ENCODE assay signal across 8 cellular contexts in genomic region chr13:44434441-44435141, GRCh38.
DNase-seq lines count a peak whose midpoint lies in the region; ATAC-seq, FAIRE-seq and TF ChIP-seq lines count a peak whose summit lies in the region.

No MANE protein-coding gene starts in this region.

- DNase-seq in NCI-H82 (lab: John Stamatoyannopoulos, UW) = peak; percentile 56
- DNase-seq in NCI-H82 treated with DMSO at 0.1 percent for 48 hours (lab: John Stamatoyannopoulos, UW; ENCODE audit: unreplicated experiment) = no peak
- no peak for DNase-seq in GM12878 (ENCODE audit: low read depth, low spot score)
- DNase-seq in HepG2 (ENCODE audit: low spot score) = no peak
- DNase-seq in substantia nigra (lab: John Stamatoyannopoulos, UW) = peak in 32 of 49 donors; percentile 11 to 56 (median 29)
- no peak for DNase-seq in NK-92 treated with Interleukin-12 subunit alpha and Interleukin-12 subunit beta, amount 100 ng/mL, for 24 hours (lab: John Stamatoyannopoulos, UW)
- DNase-seq in NCI-H510A (lab: John Stamatoyannopoulos, UW) = no peak

- H3K36me3 ChIP-seq in GM12878 (ENCODE audit: control insufficient read depth in 2 of 2, insufficient read depth in 2 of 2, low read length in 1 of 2) = no peaks in the 10 kb centered on the region
- peaks cover 6 to 15% of the 10 kb centered on the region in 2 experiments; a peak in 3 of 5 replicates for H3K36me3 ChIP-seq in HepG2 (replicated peaks in 1 of 2; ENCODE audit: control insufficient read depth in 1 of 2, insufficient read depth in 2 of 2, low read length in 2 of 2)

- H3K4me1 ChIP-seq in GM12878 (ENCODE audit: control insufficient read depth, insufficient read depth, low read length) (peaks cover 5% of the 10 kb centered on the region), HepG2 (ENCODE audit: insufficient read depth, low read length) (peaks cover 46% of the 10 kb centered on the region)

- H2AFZ ChIP-seq in GM12878 (ENCODE audit: control insufficient read depth, low read depth, low read length) (no peak overlapping the region), HepG2 (ENCODE audit: low read length) (no peak overlapping the region)

- no peak overlapping the region for H3K9ac ChIP-seq in GM12878 (ENCODE audit: control insufficient read depth, insufficient read depth, low read length)
- H3K9ac ChIP-seq in HepG2 (ENCODE audit: insufficient read depth, low read depth, low read length) = peak overlapping the region; percentile 91

- TF ChIP-seq EP300 in GM12878 (IDR thresholded peaks at IDR 0.05; ENCODE audit: borderline replicate concordance in 1 of 2, control insufficient read depth in 1 of 2, low read depth in 2 of 2, low read length in 2 of 2) (no peak), HepG2 (IDR thresholded peaks at IDR 0.05; ENCODE audit: low read depth in 2 of 2, low read length in 2 of 2) (no peak), HepG2 (CRISPR knock-in tag; IDR thresholded peaks at IDR 0.05; ENCODE audit: borderline replicate concordance) (no peak)

- no peaks in the 10 kb centered on the region for H3K79me2 ChIP-seq in GM12878 (ENCODE audit: control insufficient read depth, insufficient read depth, low read length)
- peaks cover 10% of the 10 kb centered on the region for H3K79me2 ChIP-seq in HepG2 (ENCODE audit: insufficient read depth, low read length)

- H3K4me3 ChIP-seq in GM12878 (peak overlapping the region; percentile 45; the same call in 1 of the 2 replicates), HepG2 (replicated peaks in 1 of 3; ENCODE audit: insufficient read depth in 1 of 3, low read depth in 2 of 3, low read length in 3 of 3) (peak overlapping the region; percentile 62 to 97 (median 71))

- H3K4me2 ChIP-seq in GM12878 (ENCODE audit: control insufficient read depth, insufficient read depth) (peak overlapping the region; percentile 34; the same call in 1 of the 2 replicates), HepG2 (ENCODE audit: low read depth, low read length) (peak overlapping the region; percentile 88)

- peaks cover 5 to 15% of the 10 kb centered on the region in 2 experiments for H3K27me3 ChIP-seq in GM12878 (replicated peaks in 1 of 2; ENCODE audit: control insufficient read depth in 2 of 2, insufficient read depth in 2 of 2, low read length in 1 of 2)
- no peaks in the 10 kb centered on the region; a peak in 1 of 5 replicates for H3K27me3 ChIP-seq in HepG2 (ENCODE audit: control insufficient read depth in 1 of 2, insufficient read depth in 2 of 2, low read length in 2 of 2)

- in situ Hi-C loops in GM12878 (cut with MboI) (loop anchor here (5.0 kb wide), 3 partner anchors 242 to 527 kb away; no protein-coding TSS in a partner anchor), HepG2 (cut with HindIII; ENCODE audit: extremely low pct_ligation_motif_present, low pct_unique_long_range_greater_than_20kb) (loop anchor here (5.0 kb wide), 4 partner anchors 192 to 527 kb away; no protein-coding TSS in a partner anchor)

- WGBS in GM12878 (ENCODE audit: insufficient coverage, insufficient replicate concordance, low lambda C conversion rate, missing lambda C conversion rate) = 73% methylated on average over 13 of the region's 13 CpGs
- WGBS in HepG2 (ENCODE audit: low lambda C conversion rate) = 80% methylated on average over 13 of the region's 13 CpGs

- RAD21 ChIA-PET in GM12878 (lab: Charles Lee; ENCODE audit: unreplicated experiment) = no interaction called here

- FAIRE-seq in GM12878 (lab: Jason Lieb, UNC) = no peak
- no peak for FAIRE-seq in HepG2 (lab: Jason Lieb, UNC)

- no peaks in the 10 kb centered on the region for H3K9me3 ChIP-seq in GM12878 (replicated peaks; ENCODE audit: control insufficient read depth, insufficient read depth, low read length)
- no peaks in the 10 kb centered on the region for H3K9me3 ChIP-seq in HepG2 (ENCODE audit: low read length)

- POLR2A ChIA-PET in GM12878 (lab: Charles Lee) = interaction anchor here (0.6 kb wide), 3 partner anchors 391 to 559 kb away, joined by 3 read pairs; no protein-coding TSS in a partner anchor
- POLR2A ChIA-PET in HepG2 (lab: Yijun Ruan, JAX) = interaction anchor here (0.8 to 3.7 kb wide), 13 partner anchors 11 to 293 kb away, joined by 3 to 96 read pairs (median 5); no protein-coding TSS in a partner anchor

- intact Hi-C loops in GM12878 (cut with micrococcal nuclease; ENCODE audit: unreplicated experiment) (loop anchor here (5.0 kb wide), 1 partner anchor 192 kb away; no protein-coding TSS in a partner anchor), HepG2 (cut with micrococcal nuclease; ENCODE audit: unreplicated experiment) (loop anchor here (1.0 to 5.0 kb wide), 2 partner anchors 30 to 72 kb away; no protein-coding TSS in a partner anchor)

- no TSS peak for BruUV-seq in GM12878 (replicated peaks; lab: Mats Ljungman, UMichigan)
- no TSS peak for BruUV-seq in HepG2 (replicated peaks; lab: Mats Ljungman, UMichigan)

- SMC1A ChIA-PET in GM12878 (lab: Charles Lee; ENCODE audit: uncharacterized antibody, unreplicated experiment) = interaction anchor here (1.0 to 2.3 kb wide), 3 partner anchors 104 to 561 kb away, joined by 3 to 8 read pairs (median 3); no protein-coding TSS in a partner anchor

- TF ChIP-seq RAD21 in GM12878 (IDR thresholded peaks at IDR 0.05; ENCODE audit: insufficient read depth, low read depth, low read length) = no peak
- no peak for TF ChIP-seq RAD21 in HepG2 (CRISPR knock-in tag; IDR thresholded peaks at IDR 0.05)

- TF ChIP-seq CTCF in GM12878 (IDR thresholded peaks at IDR 0.05 in 2 of 3, conservative IDR thresholded peaks at IDR 0.05 in 1 of 3; ENCODE audit: control insufficient read depth in 2 of 3, extremely low read depth in 1 of 3, insufficient read depth in 1 of 3, low read depth in 3 of 3, low read length in 3 of 3) (no peak), HepG2 (CRISPR knock-in tag; IDR thresholded peaks at IDR 0.05) (no peak)

- no peak for ATAC-seq in GM12878
- ATAC-seq in HepG2 = no peak
- ATAC-seq in GM21786 (IDR thresholded peaks at IDR 0.05; ENCODE audit: unreplicated experiment) = no peak

- CTCF ChIA-PET in GM12878 (lab: Yijun Ruan, JAX) = no interaction called here
- CTCF ChIA-PET in HepG2 (lab: Yijun Ruan, JAX; ENCODE audit: low intra/inter-chr PET ratio, low total read pairs) = no interaction called here

- TF ChIP-seq POLR2A in GM12878 (IDR thresholded peaks at IDR 0.05; ENCODE audit: low read depth, low read length) = no peak
- TF ChIP-seq POLR2A in HepG2 (IDR thresholded peaks at IDR 0.05; ENCODE audit: insufficient read depth in 1 of 2, low read depth in 2 of 2, low read length in 2 of 2) = no peak

- no peak overlapping the region for H3K27ac ChIP-seq in GM12878 (ENCODE audit: control insufficient read depth, insufficient read depth)
- H3K27ac ChIP-seq in HepG2 (ENCODE audit: extremely low read length, insufficient read depth, low read length) = peak overlapping the region; percentile 55
- H3K27ac ChIP-seq in substantia nigra (ENCODE audit: low read depth, low read length, poor library complexity, severe bottlenecking) = peak overlapping the region; percentile 84

- no peaks in the 10 kb centered on the region for H4K20me1 ChIP-seq in GM12878 (ENCODE audit: control insufficient read depth, insufficient read depth)
- no peaks in the 10 kb centered on the region for H4K20me1 ChIP-seq in HepG2 (ENCODE audit: insufficient read depth, low read length)

TF ChIP-seq in GM12878, 131 proteins besides CTCF, POLR2A, EP300 and RAD21 (continues in another document):
- no peak for TF ChIP-seq MLLT1 (IDR thresholded peaks at IDR 0.05)
- TF ChIP-seq CREB1 (IDR thresholded peaks at IDR 0.05; ENCODE audit: low read depth) = no peak

TF ChIP-seq in HepG2, 621 proteins besides CTCF, POLR2A, EP300 and RAD21:
- TF ChIP-seq RBFOX2 (IDR thresholded peaks at IDR 0.05; ENCODE audit: low read depth, low read length) (0 out of 2 replicates have a peak, but pooled peaks have one; percentile 4), ZNF607 (CRISPR knock-in tag; IDR thresholded peaks at IDR 0.05; ENCODE audit: borderline replicate concordance) (no peak)

Comparison
In these comparisons a context has a peak if more than half of its experiments do, and no peak if none do; other contexts are left out.
1. DNase-seq: peak in NCI-H82 (single experiment) and substantia nigra (32 of 49); none in NCI-H82 treated with DMSO at 0.1 percent for 48 hours (single experiment), GM12878 (single experiment), HepG2 (single experiment), NK-92 treated with Interleukin-12 subunit alpha and Interleukin-12 subunit beta, amount 100 ng/mL, for 24 hours (single experiment) and NCI-H510A (single experiment).